19 cellular contexts compared by ENCODE assay signal in genomic region chr5:17146280-17146841, GRCh38.
"Had no signal": no experiment of that assay in that cellular context is flagged by ENCODE, and none has a peak within 500 bp of the region (broad histone marks: within the 10 kb centered on the region; RNA-seq: fewer than 3 reads in every experiment).

No MANE protein-coding gene starts in this region.

- H3K27me3 ChIP-seq: breast epithelium, foreskin keratinocyte, pancreas, thyroid gland had no signal

- H3K9me3 Mint-ChIP-seq: activated naive CD4-positive, alpha-beta T cell treated with anti-CD3 and anti-CD28 coated beads for 36 hours; activated naive CD8-positive, alpha-beta T cell treated with anti-CD3 and anti-CD28 coated beads, Interleukin-2, amount 50 U/mL, for 24 hours; stimulated activated naive B cell treated with anti-CD40 and anti-IgM and Interleukin-4, amounts not matched to agents 10 μg/mL and 1 μg/mL and 100 μg/mL, for 72 hours had no signal

- H3K27ac Mint-ChIP-seq: activated naive CD4-positive, alpha-beta T cell treated with anti-CD3 and anti-CD28 coated beads for 36 hours; activated naive CD8-positive, alpha-beta T cell treated with anti-CD3 and anti-CD28 coated beads, Interleukin-2, amount 50 U/mL, for 24 hours; stimulated activated naive B cell treated with anti-CD40 and anti-IgM and Interleukin-4, amounts not matched to agents 10 μg/mL and 1 μg/mL and 100 μg/mL, for 72 hours had no signal

- H3K27ac ChIP-seq: breast epithelium, foreskin keratinocyte, pancreas, thyroid gland had no signal

- H3K4me3 ChIP-seq: breast epithelium, lung, pancreas, thyroid gland had no signal

- H3K36me3 Mint-ChIP-seq: stimulated activated naive B cell treated with anti-CD40 and anti-IgM and Interleukin-4, amounts not matched to agents 10 μg/mL and 1 μg/mL and 100 μg/mL, for 72 hours had no signal

- DNase-seq: activated naive CD4-positive, alpha-beta T cell treated with anti-CD3 and anti-CD28 coated beads for 36 hours; activated naive CD8-positive, alpha-beta T cell treated with anti-CD3 and anti-CD28 coated beads, Interleukin-2, amount 50 U/mL, for 24 hours; activated T-cell treated with anti-CD3 and anti-CD28 coated beads for 4 hours; aorta; cerebellar nuclear complex; effector CD8-positive, alpha-beta T cell; left colon; midbrain; pancreas; retina; stimulated activated CD4-positive, alpha-beta T cell treated with anti-CD3 and anti-CD28 coated beads, Interleukin-15, amount 100 ng/mL, for 24 hours; stimulated activated CD4-positive, alpha-beta T cell treated with anti-CD3 and anti-CD28 coated beads, Interleukin-4, amount 100 ng/mL, for 1 hour; stimulated activated naive B cell treated with anti-CD40 and anti-IgM and Interleukin-4, amounts not matched to agents 10 μg/mL and 1 μg/mL and 100 μg/mL, for 72 hours; T-helper 9 cell; thyroid gland had no signal

- H3K9me3 ChIP-seq: breast epithelium, pancreas, thyroid gland had no signal

- H3K36me3 ChIP-seq: breast epithelium, pancreas, thyroid gland had no signal

- H3K4me1 ChIP-seq: breast epithelium, foreskin keratinocyte, pancreas, thyroid gland had no signal

- ATAC-seq: activated CD4-positive, CD25-positive, alpha-beta regulatory T cell treated with anti-CD3 and anti-CD28 coated beads, Interleukin-2, amount 50 U/mL, for 24 hours; activated naive CD8-positive, alpha-beta T cell treated with anti-CD3 and anti-CD28 coated beads, Interleukin-2, amount 50 U/mL, for 24 hours; left colon; pancreas; stimulated activated naive B cell treated with anti-CD40 and anti-IgM and Interleukin-4, amounts not matched to agents 10 μg/mL and 1 μg/mL and 100 μg/mL, for 72 hours had no signal

- H3K4me3 Mint-ChIP-seq: activated naive CD4-positive, alpha-beta T cell treated with anti-CD3 and anti-CD28 coated beads for 36 hours; activated naive CD8-positive, alpha-beta T cell treated with anti-CD3 and anti-CD28 coated beads, Interleukin-2, amount 50 U/mL, for 24 hours; stimulated activated naive B cell treated with anti-CD40 and anti-IgM and Interleukin-4, amounts not matched to agents 10 μg/mL and 1 μg/mL and 100 μg/mL, for 72 hours had no signal

- FAIRE-seq: pancreas had no signal

- H3K4me1 Mint-ChIP-seq: activated naive CD8-positive, alpha-beta T cell treated with anti-CD3 and anti-CD28 coated beads, Interleukin-2, amount 50 U/mL, for 24 hours; stimulated activated naive B cell treated with anti-CD40 and anti-IgM and Interleukin-4, amounts not matched to agents 10 μg/mL and 1 μg/mL and 100 μg/mL, for 72 hours had no signal

- H3K27me3 Mint-ChIP-seq: activated naive CD8-positive, alpha-beta T cell treated with anti-CD3 and anti-CD28 coated beads, Interleukin-2, amount 50 U/mL, for 24 hours; stimulated activated naive B cell treated with anti-CD40 and anti-IgM and Interleukin-4, amounts not matched to agents 10 μg/mL and 1 μg/mL and 100 μg/mL, for 72 hours had no signal
